In genomic region chr7:98130959-98131358, GRCh38 we compare ENCODE assay signal across 11 cellular contexts. TPM values are rescaled to one million over a fixed set of nuclear protein-coding genes. Genes with fewer than 3 reads are reported as not detected.
DNase-seq lines count a peak whose midpoint lies in the region; ATAC-seq and TF ChIP-seq lines count a peak whose summit lies in the region.
"Had no signal": no experiment of that assay in that cellular context is flagged by ENCODE, and none has a peak within 500 bp of the region (broad histone marks: within the 10 kb centered on the region; RNA-seq: fewer than 3 reads in every experiment).

No MANE protein-coding gene starts in this region.

- intact Hi-C loops in lower lobe of right lung (cut with DNase I) (no loop called here), vagina (cut with DNase I) (no loop called here)

- TF ChIP-seq CTCF in choroid plexus epithelial cell (conservative IDR thresholded peaks at IDR 0.05; ENCODE audit: low read depth, low read length) (no peak), lower lobe of right lung (IDR thresholded peaks at IDR 0.05) (no peak), vagina (IDR thresholded peaks at IDR 0.05) (no peak)

- H3K4me1 ChIP-seq in lower lobe of right lung (peaks cover 57% of the 10 kb centered on the region), vagina (peaks cover 31% of the 10 kb centered on the region)

- peak overlapping the region; percentile 56 for H3K27ac Mint-ChIP-seq in stimulated activated naive CD8-positive, alpha-beta T cell treated with anti-CD3 and anti-CD28 coated beads, Interleukin-15, Interleukin-2, amounts not matched to agents 100 ng/mL and 50 ng/mL, for 24 hours
- H3K27ac Mint-ChIP-seq: stimulated activated naive B cell treated with anti-CD40 and anti-IgM and Interleukin-4, amounts not matched to agents 10 μg/mL and 1 μg/mL and 100 μg/mL, for 72 hours had no signal

- H3K27me3 Mint-ChIP-seq in stimulated activated naive CD8-positive, alpha-beta T cell treated with anti-CD3 and anti-CD28 coated beads, Interleukin-15, Interleukin-2, amounts not matched to agents 100 ng/mL and 50 ng/mL, for 24 hours, result peaks cover 21% of the 10 kb centered on the region

- H3K36me3 ChIP-seq in lower lobe of right lung (no peaks in the 10 kb centered on the region), vagina (no peaks in the 10 kb centered on the region), H7 (replicated peaks; ENCODE audit: control insufficient read depth, insufficient read depth, low read length) (no peaks in the 10 kb centered on the region)

- H3K4me1 Mint-ChIP-seq in stimulated activated naive CD8-positive, alpha-beta T cell treated with anti-CD3 and anti-CD28 coated beads, Interleukin-15, Interleukin-2, amounts not matched to agents 100 ng/mL and 50 ng/mL, for 24 hours (ENCODE audit: low read depth), result peaks cover 52% of the 10 kb centered on the region

- peak overlapping the region; percentile 50 for H3K27ac ChIP-seq in lower lobe of right lung
- H3K27ac ChIP-seq in vagina, result no peak overlapping the region

- no peaks in the 10 kb centered on the region for H3K9me3 ChIP-seq in lower lobe of right lung
- H3K9me3 ChIP-seq in vagina, result no peaks in the 10 kb centered on the region

- H3K4me3 Mint-ChIP-seq in stimulated activated naive CD8-positive, alpha-beta T cell treated with anti-CD3 and anti-CD28 coated beads, Interleukin-15, Interleukin-2, amounts not matched to agents 100 ng/mL and 50 ng/mL, for 24 hours, result no peak overlapping the region

- no peaks in the 10 kb centered on the region for H3K27me3 ChIP-seq in lower lobe of right lung (ENCODE audit: low read depth)
- no peaks in the 10 kb centered on the region for H3K27me3 ChIP-seq in vagina
- no peaks in the 10 kb centered on the region for H3K27me3 ChIP-seq in H7 (ENCODE audit: control insufficient read depth, insufficient read depth, low read length)

- H3K4me3 ChIP-seq in choroid plexus epithelial cell (ENCODE audit: low read depth, low read length), result no peak overlapping the region
- H3K4me3 ChIP-seq in lower lobe of right lung, result no peak overlapping the region
- H3K4me3 ChIP-seq in vagina, result no peak overlapping the region
- no peak overlapping the region for H3K4me3 ChIP-seq in H7 (ENCODE audit: insufficient read depth, low read depth, low read length)

- no peak for DNase-seq in stimulated activated naive CD8-positive, alpha-beta T cell treated with anti-CD3 and anti-CD28 coated beads, Interleukin-15, Interleukin-2, amounts not matched to agents 100 U/mL and 50 U/mL, for 24 hours
- DNase-seq in choroid plexus epithelial cell (ENCODE audit: low read depth) (peak; percentile 40), lower lobe of right lung (no peak), vagina (ENCODE audit: extremely low spot score in 2 of 2) (no peak), RPMI8226 (no peak), NOMO-1 treated with DMSO at 0.1 percent for 48 hours (lab: John Stamatoyannopoulos, UW; ENCODE audit: unreplicated experiment) (no peak), H7 (no peak)
- DNase-seq: NCI-H1105 treated with DMSO at 0.1 percent for 48 hours; stimulated activated naive B cell treated with anti-CD40 and anti-IgM and Interleukin-4, amounts not matched to agents 10 μg/mL and 1 μg/mL and 100 μg/mL, for 72 hours had no signal

- no peak for TF ChIP-seq POLR2A in vagina (IDR thresholded peaks at IDR 0.05)

- H3K36me3 Mint-ChIP-seq in stimulated activated naive CD8-positive, alpha-beta T cell treated with anti-CD3 and anti-CD28 coated beads, Interleukin-15, Interleukin-2, amounts not matched to agents 100 ng/mL and 50 ng/mL, for 24 hours (ENCODE audit: low read depth), result no peaks in the 10 kb centered on the region

- ATAC-seq in stimulated activated naive CD8-positive, alpha-beta T cell treated with anti-CD3 and anti-CD28 coated beads, Interleukin-15, Interleukin-2, amounts not matched to agents 100 U/mL and 50 U/mL, for 24 hours, result no peak
- no peak for ATAC-seq in lower lobe of right lung

- H3K9me3 Mint-ChIP-seq in stimulated activated naive CD8-positive, alpha-beta T cell treated with anti-CD3 and anti-CD28 coated beads, Interleukin-15, Interleukin-2, amounts not matched to agents 100 ng/mL and 50 ng/mL, for 24 hours, result no peaks in the 10 kb centered on the region
- H3K9me3 Mint-ChIP-seq: naive thymus-derived CD8-positive, alpha-beta T cell; stimulated activated naive B cell treated with anti-CD40 and anti-IgM and Interleukin-4, amounts not matched to agents 10 μg/mL and 1 μg/mL and 100 μg/mL, for 72 hours had no signal

RNA-seq across cellular contexts. Expression of gene LMTK2, which starts 24.3 kb away (rescaled TPM):
- total RNA-seq in lower lobe of right lung (24.5 TPM), vagina (21.6 TPM)
- total RNA-seq in H7 (2014; rRNA removed; shearing (Covaris generic)), result 12.6 and 15.0 TPM in 2 replicates
